ENCODE assay signal across 27 cellular contexts in the genomic region with DNA sequence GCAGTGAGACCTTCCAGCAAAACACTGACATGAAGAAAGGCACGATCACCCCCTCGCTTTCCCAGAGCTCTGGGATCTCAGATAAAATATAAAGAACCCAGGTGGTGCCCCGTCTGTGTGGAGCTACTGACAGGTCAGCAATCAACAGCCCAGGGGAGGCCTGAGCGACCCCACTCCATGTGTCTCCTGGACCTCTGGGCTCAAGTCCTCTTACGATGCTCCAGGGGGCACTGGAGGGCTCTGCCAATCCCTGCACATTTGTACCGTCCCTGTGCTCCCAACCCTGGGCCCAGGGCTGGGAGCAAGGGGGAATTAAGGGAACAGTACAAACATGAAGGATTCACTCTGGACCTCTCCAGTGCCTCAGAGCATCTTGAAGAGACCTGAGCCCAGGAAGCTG. TPM values are rescaled to one million over a fixed set of nuclear protein-coding genes. Genes with fewer than 3 reads are reported as not detected.
DNase-seq lines count a peak whose midpoint lies in the region; ATAC-seq and TF ChIP-seq lines count a peak whose summit lies in the region.
"Had no signal": no experiment of that assay in that cellular context is flagged by ENCODE, and none has a peak within 500 bp of the region (broad histone marks: within the 10 kb centered on the region; RNA-seq: fewer than 3 reads in every experiment).

No MANE protein-coding gene starts in this region.

- no peaks in the 10 kb centered on the region for H3K79me2 ChIP-seq in mesendoderm (ENCODE audit: control insufficient read depth, insufficient read depth, low read length)

- no peak for ATAC-seq in left cardiac atrium
- ATAC-seq: CD8-positive, alpha-beta T cell; gastroesophageal sphincter; left lung had no signal

- H4K8ac ChIP-seq in mesendoderm (ENCODE audit: low read depth, low read length) = no peak overlapping the region

- no peak overlapping the region for H3K23ac ChIP-seq in mesendoderm (ENCODE audit: low read length)

- no peaks in the 10 kb centered on the region for H3K36me3 ChIP-seq in right atrium auricular region
- no peaks in the 10 kb centered on the region for H3K36me3 ChIP-seq in mesendoderm (ENCODE audit: control insufficient read depth, insufficient read depth, low read length)
- H3K36me3 ChIP-seq: esophagus muscularis mucosa, gastroesophageal sphincter, left lung, SJCRH30 had no signal

- H3K18ac ChIP-seq in mesendoderm (ENCODE audit: low read length) = no peak overlapping the region

- DNase-seq in right atrium auricular region (ENCODE audit: low spot score) (peak; percentile 40), left cardiac atrium (no peak), SK-MEL-5 (ENCODE audit: low read depth, low spot score) (peak; percentile 7), mesendoderm (peak; percentile 25), glomerular visceral epithelial cell (ENCODE audit: extremely low spot score) (no peak)
- no peak for DNase-seq in stimulated activated CD4-positive, alpha-beta T cell treated with anti-CD3 and anti-CD28 coated beads, Interleukin-2, amount 100 ng/mL, for 24 hours
- DNase-seq: activated B cell treated with CpG ODN at 0.5 μM for 24 hours; activated CD4-positive, alpha-beta memory T cell treated with anti-CD3 and anti-CD28 coated beads, Interleukin-2, amount 10 ng/mL, durations not matched to agents 7 days and 5 days; activated naive CD4-positive, alpha-beta T cell treated with anti-CD3 and anti-CD28 coated beads, Interleukin-2, amount 10 ng/mL, durations not matched to agents 7 days and 5 days; activated T-cell treated with anti-CD3 and anti-CD28 coated beads, Interleukin-2, amount 50 U/mL, for 1 hour; aorta; CD8-positive, alpha-beta T cell; DMS79; effector CD4-positive, alpha-beta T cell; left lung; NCI-H2029; SJCRH30; stimulated activated CD4-positive, alpha-beta T cell treated with anti-CD3 and anti-CD28 coated beads, Interleukin-2, amount 100 ng/mL, for 48 hours; trophoblast cell had no signal

- no peak overlapping the region for H4K5ac ChIP-seq in mesendoderm (ENCODE audit: low read length)

- WGBS in mesendoderm (ENCODE audit: extremely low coverage, insufficient coverage, low lambda C conversion rate) = no CpG with 5 or more reads among the region's 6 CpGs

- in situ Hi-C loops in SK-MEL-5 (cut with HindIII; ENCODE audit: low pct_unique_long_range_greater_than_20kb, low sequenced_read_pairs) = no loop called here

- H2BK15ac ChIP-seq in mesendoderm (replicated peaks; ENCODE audit: low read depth) = no peak overlapping the region

- H3K9ac ChIP-seq in mesendoderm (ENCODE audit: low read length) = no peak overlapping the region

- H2BK120ac ChIP-seq in mesendoderm (ENCODE audit: low read depth, low read length) = no peak overlapping the region

- no peak overlapping the region for H2BK5ac ChIP-seq in mesendoderm (ENCODE audit: low read length)

- H3K79me1 ChIP-seq in mesendoderm (ENCODE audit: low read length) = no peaks in the 10 kb centered on the region

- H2AK5ac ChIP-seq in mesendoderm (ENCODE audit: low read length) = no peak overlapping the region

- H3K4me3 ChIP-seq in right atrium auricular region = no peak overlapping the region
- H3K4me3 ChIP-seq in mesendoderm (ENCODE audit: low read length) = no peak overlapping the region
- H3K4me3 ChIP-seq: esophagus muscularis mucosa, gastroesophageal sphincter, left lung, SJCRH30, skin epidermis had no signal

- no peak overlapping the region for H3K56ac ChIP-seq in mesendoderm (ENCODE audit: low read length)

- intact Hi-C loops in left cardiac atrium (cut with DNase I) = no loop called here

- H3K4ac ChIP-seq in mesendoderm (ENCODE audit: low read depth, low read length) = no peak overlapping the region

- H3K9me3 ChIP-seq in right atrium auricular region = no peaks in the 10 kb centered on the region
- H3K9me3 ChIP-seq: esophagus muscularis mucosa, gastroesophageal sphincter, left lung, SJCRH30 had no signal

- H3K27me3 ChIP-seq in right atrium auricular region = no peaks in the 10 kb centered on the region
- H3K27me3 ChIP-seq in mesendoderm (ENCODE audit: insufficient read depth, low read length, poor library complexity) = no peaks in the 10 kb centered on the region
- H3K27me3 ChIP-seq: SJCRH30 had no signal

- H3K4me1 ChIP-seq in right atrium auricular region (no peaks in the 10 kb centered on the region), mesendoderm (ENCODE audit: control insufficient read depth, low read depth, low read length) (no peaks in the 10 kb centered on the region)
- H3K4me1 ChIP-seq: esophagus muscularis mucosa, gastroesophageal sphincter, left lung, SJCRH30 had no signal

- TF ChIP-seq CTCF in right atrium auricular region (IDR thresholded peaks at IDR 0.05) = no peak

- no peak overlapping the region for H3K27ac ChIP-seq in right atrium auricular region
- H3K27ac ChIP-seq in mesendoderm (ENCODE audit: low read depth, low read length) = no peak overlapping the region
- H3K27ac ChIP-seq: esophagus muscularis mucosa, gastroesophageal sphincter, HL-60, left lung, SJCRH30, skin epidermis had no signal

- H3K4me2 ChIP-seq in mesendoderm (ENCODE audit: low read length) = no peak overlapping the region

RNA-seq across cellular contexts. Expression of a gene that starts 12.5 kb away (rescaled TPM):
- total RNA-seq in right atrium auricular region (not detected), left cardiac atrium (not detected)
- not detected in 2 replicates for total RNA-seq in SK-MEL-5 (2014; rRNA removed; shearing (Covaris generic))
- not detected in 2 replicates for polyA plus RNA-seq in SK-MEL-5 (2015; cell fraction: cytosol; rRNA removed)
- polyA plus RNA-seq in SK-MEL-5 (2015; cell fraction: nucleus; rRNA removed) = not detected in 2 replicates
- not detected for polyA plus RNA-seq in mesendoderm (2013, experiment 1 of 2)
- polyA plus RNA-seq in mesendoderm (2013, experiment 2 of 2) = not detected
- total RNA-seq: activated B cell treated with CpG ODN at 0.5 μM for 24 hours; activated CD4-positive, alpha-beta memory T cell treated with anti-CD3 and anti-CD28 coated beads, Interleukin-2, amount 10 ng/mL, durations not matched to agents 7 days and 5 days; aorta; CD8-positive, alpha-beta T cell; esophagus muscularis mucosa; left lung; mononuclear cell; progenitor cell of endocrine pancreas; SJCRH30; T-helper 2 cell treated with Interferon-gamma antibody and Interleukin-4, amounts not matched to agents 100 ng/mL and 5 ng/mL, for 36 hours had no signal
- polyA plus RNA-seq: aorta, neural cell had no signal

RNA-seq across cellular contexts. Expression of a gene that starts 31.7 kb away (rescaled TPM):
- total RNA-seq in right atrium auricular region (not detected), left cardiac atrium (not detected)
- total RNA-seq in SK-MEL-5 (2014; rRNA removed; shearing (Covaris generic)) = not detected in 2 replicates
- not detected in 2 replicates for polyA plus RNA-seq in SK-MEL-5 (2015; cell fraction: cytosol; rRNA removed)
- polyA plus RNA-seq in SK-MEL-5 (2015; cell fraction: nucleus; rRNA removed) = not detected in 2 replicates
- not detected for polyA plus RNA-seq in mesendoderm (2013, experiment 1 of 2)
- polyA plus RNA-seq in mesendoderm (2013, experiment 2 of 2) = not detected
- total RNA-seq: activated B cell treated with CpG ODN at 0.5 μM for 24 hours; activated CD4-positive, alpha-beta memory T cell treated with anti-CD3 and anti-CD28 coated beads, Interleukin-2, amount 10 ng/mL, durations not matched to agents 7 days and 5 days; aorta; CD8-positive, alpha-beta T cell; esophagus muscularis mucosa; left lung; mononuclear cell; progenitor cell of endocrine pancreas; SJCRH30; T-helper 2 cell treated with Interferon-gamma antibody and Interleukin-4, amounts not matched to agents 100 ng/mL and 5 ng/mL, for 36 hours had no signal
- polyA plus RNA-seq: aorta, neural cell had no signal

RNA-seq across cellular contexts. Expression of a gene that starts 37.9 kb away (rescaled TPM):
- total RNA-seq in right atrium auricular region (10 to 100 TPM; 19.1 to 37.1 TPM), left cardiac atrium (100 to 1,000 TPM; 112 to 201 TPM)
- not detected in 2 replicates for total RNA-seq in SK-MEL-5 (2014; rRNA removed; shearing (Covaris generic))
- polyA plus RNA-seq in SK-MEL-5 (2015; cell fraction: cytosol; rRNA removed) = not detected in 2 replicates
- polyA plus RNA-seq in SK-MEL-5 (2015; cell fraction: nucleus; rRNA removed) = not detected in 2 replicates
- polyA plus RNA-seq in mesendoderm (2013, experiment 1 of 2) = not detected
- polyA plus RNA-seq in mesendoderm (2013, experiment 2 of 2) = not detected
- total RNA-seq: activated B cell treated with CpG ODN at 0.5 μM for 24 hours; activated CD4-positive, alpha-beta memory T cell treated with anti-CD3 and anti-CD28 coated beads, Interleukin-2, amount 10 ng/mL, durations not matched to agents 7 days and 5 days; progenitor cell of endocrine pancreas; SJCRH30; T-helper 2 cell treated with Interferon-gamma antibody and Interleukin-4, amounts not matched to agents 100 ng/mL and 5 ng/mL, for 36 hours had no signal
- polyA plus RNA-seq: neural cell had no signal

RNA-seq across cellular contexts. Expression of a gene that starts 53.4 kb away (rescaled TPM):
- total RNA-seq in right atrium auricular region = 1 to 10 TPM; 5.5 to 5.7 TPM
- total RNA-seq in left cardiac atrium = 1 to 10 TPM; 5.2 to 8.8 TPM
- total RNA-seq in SK-MEL-5 (2014; rRNA removed; shearing (Covaris generic)) = not detected in 2 replicates
- polyA plus RNA-seq in SK-MEL-5 (2015; cell fraction: cytosol; rRNA removed) = not detected in 2 replicates
- not detected in 2 replicates for polyA plus RNA-seq in SK-MEL-5 (2015; cell fraction: nucleus; rRNA removed)
- polyA plus RNA-seq in mesendoderm (2013, experiment 1 of 2) = not detected
- not detected for polyA plus RNA-seq in mesendoderm (2013, experiment 2 of 2)
- total RNA-seq: activated B cell treated with CpG ODN at 0.5 μM for 24 hours; activated CD4-positive, alpha-beta memory T cell treated with anti-CD3 and anti-CD28 coated beads, Interleukin-2, amount 10 ng/mL, durations not matched to agents 7 days and 5 days; CD8-positive, alpha-beta T cell; progenitor cell of endocrine pancreas; SJCRH30; T-helper 2 cell treated with Interferon-gamma antibody and Interleukin-4, amounts not matched to agents 100 ng/mL and 5 ng/mL, for 36 hours had no signal
- polyA plus RNA-seq: neural cell had no signal

Comparison
In these comparisons a context has a peak if more than half of its experiments do, and no peak if none do; other contexts are left out.
1. DNase-seq: peak in right atrium auricular region (single experiment), SK-MEL-5 (single experiment) and mesendoderm (single experiment); none in left cardiac atrium (single experiment), glomerular visceral epithelial cell (single experiment) and stimulated activated CD4-positive, alpha-beta T cell treated with anti-CD3 and anti-CD28 coated beads, Interleukin-2, amount 100 ng/mL, for 24 hours (0 of 2).
2. RNA of a gene that starts 37.9 kb away (total RNA-seq): 112 to 201 TPM in left cardiac atrium and 19.1 to 37.1 TPM in right atrium auricular region; not detected in SK-MEL-5; every median in the first group is over 10 times any median in the second.